In the genomic region with DNA sequence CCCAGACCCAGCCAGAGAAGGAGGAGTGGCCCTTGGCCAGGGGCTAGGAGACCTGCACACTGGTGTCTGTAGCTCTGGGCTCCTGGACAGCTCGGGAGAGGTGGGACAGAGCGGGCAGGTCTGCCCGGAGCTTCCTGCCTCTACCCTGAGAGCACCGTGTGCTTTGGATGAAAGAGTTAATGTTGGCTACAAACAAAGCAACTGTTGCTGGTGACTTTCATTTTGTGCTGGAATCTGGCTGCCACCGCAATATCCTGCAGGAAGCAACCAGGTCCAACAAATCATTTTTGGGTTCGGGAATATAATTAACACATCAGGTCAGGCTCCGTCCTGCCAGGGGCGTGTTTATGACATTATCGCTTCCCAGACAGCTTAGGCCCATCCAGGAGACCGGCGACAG, we compare ENCODE assay signal across 12 cellular contexts.
DNase-seq lines count a peak whose midpoint lies in the region; ATAC-seq and TF ChIP-seq lines count a peak whose summit lies in the region.
"Had no signal": no experiment of that assay in that cellular context is flagged by ENCODE, and none has a peak within 500 bp of the region (broad histone marks: within the 10 kb centered on the region; RNA-seq: fewer than 3 reads in every experiment).

No MANE protein-coding gene starts in this region.

- H3K36me3 ChIP-seq in psoas muscle (ENCODE audit: insufficient read depth in 1 of 2, low read depth in 1 of 2) (no peaks in the 10 kb centered on the region), aorta (ENCODE audit: control insufficient read depth in 1 of 2, insufficient read depth in 2 of 2, low read length in 1 of 2) (no peaks in the 10 kb centered on the region)

- peak overlapping the region; percentile 16 for H3K4me3 ChIP-seq in psoas muscle
- no peak overlapping the region for H3K4me3 ChIP-seq in aorta (ENCODE audit: low read length in 2 of 2)

- intact Hi-C loops in psoas muscle (cut with DNase I) (no loop called here), aorta (cut with DNase I) (no loop called here)

- H3K36me3 Mint-ChIP-seq in brain: no peaks in the 10 kb centered on the region
- H3K36me3 Mint-ChIP-seq: CD14-positive monocyte; CD8-positive, alpha-beta T cell had no signal

- TF ChIP-seq CTCF in brain (conservative IDR thresholded peaks at IDR 0.05) (no peak), psoas muscle (IDR thresholded peaks at IDR 0.05) (no peak)

- H3K4me3 Mint-ChIP-seq in brain: no peak overlapping the region
- H3K4me3 Mint-ChIP-seq: CD14-positive monocyte; CD8-positive, alpha-beta T cell had no signal

- H3K4me1 ChIP-seq in psoas muscle (no peaks in the 10 kb centered on the region), aorta (ENCODE audit: control insufficient read depth in 1 of 2, insufficient read depth in 2 of 2, low read length in 2 of 2) (no peaks in the 10 kb centered on the region)
- H3K4me1 ChIP-seq: Caco-2 had no signal

- WGBS in psoas muscle, 3 donors: 31 to 50% (median 38%) methylated on average over 11 of the region's 11 CpGs
- WGBS in aorta, 2 donors: 84 to 87% methylated on average over 11 of the region's 11 CpGs

- DNase-seq in DMS 273 (lab: John Stamatoyannopoulos, UW; ENCODE audit: unreplicated experiment): peak; percentile 42
- DNase-seq in DMS 273 treated with DMSO at 0.1 percent for 48 hours (lab: John Stamatoyannopoulos, UW): no peak
- DNase-seq in mucosa of gallbladder (ENCODE audit: low spot score): peak; percentile 4
- DNase-seq in psoas muscle: no peak
- no peak for DNase-seq in aorta
- no peak for DNase-seq in activated naive CD4-positive, alpha-beta T cell treated with anti-CD3 and anti-CD28 coated beads, Interleukin-2, amount 50 U/mL, for 16 hours
- no peak for DNase-seq in NCI-H748 (lab: John Stamatoyannopoulos, UW; ENCODE audit: unreplicated experiment)
- DNase-seq: Caco-2; CD8-positive, alpha-beta T cell had no signal

- peaks cover 0 to 11% (median 4%) of the 10 kb centered on the region in 3 donors for H3K27me3 ChIP-seq in psoas muscle (ENCODE audit: insufficient read depth in 3 of 3, low read length in 2 of 3)
- no peaks in the 10 kb centered on the region for H3K27me3 ChIP-seq in aorta (ENCODE audit: control insufficient read depth in 1 of 2, insufficient read depth in 2 of 2, low read length in 1 of 2)

- peaks cover 63% of the 10 kb centered on the region for H3K4me1 Mint-ChIP-seq in brain
- H3K4me1 Mint-ChIP-seq: CD14-positive monocyte had no signal

- no peaks in the 10 kb centered on the region for H3K9me3 ChIP-seq in psoas muscle
- peaks cover 4% of the 10 kb centered on the region for H3K9me3 ChIP-seq in aorta (ENCODE audit: control insufficient read depth, low read length)
- H3K9me3 ChIP-seq: Caco-2 had no signal

- peak overlapping the region; percentile 7 to 97 (median 36) for H3K27ac Mint-ChIP-seq in brain
- H3K27ac Mint-ChIP-seq: CD14-positive monocyte; CD8-positive, alpha-beta T cell had no signal

- H3K27ac ChIP-seq in psoas muscle (no peak overlapping the region), aorta (ENCODE audit: low read depth in 1 of 2, low read length in 2 of 2) (no peak overlapping the region)
- H3K27ac ChIP-seq: 22Rv1 had no signal

- ATAC-seq in psoas muscle (no peak), aorta (ENCODE audit: low FRiP score) (no peak)
- ATAC-seq: CD8-positive, alpha-beta T cell had no signal

- peaks cover 3 to 15% (median 7%) of the 10 kb centered on the region in 5 experiments for H3K9me3 Mint-ChIP-seq in brain
- H3K9me3 Mint-ChIP-seq: CD8-positive, alpha-beta T cell had no signal

- H3K27me3 Mint-ChIP-seq in brain: peaks cover 22% of the 10 kb centered on the region

Comparison
In these comparisons a context has a peak if more than half of its experiments do, and no peak if none do; other contexts are left out.
1. DNase-seq: peak in DMS 273 (single experiment) and mucosa of gallbladder (single experiment); none in DMS 273 treated with DMSO at 0.1 percent for 48 hours (single experiment), psoas muscle (0 of 2), aorta (0 of 2), activated naive CD4-positive, alpha-beta T cell treated with anti-CD3 and anti-CD28 coated beads, Interleukin-2, amount 50 U/mL, for 16 hours (single experiment) and NCI-H748 (single experiment).